Comparison of ENCODE assay signal across 1 cellular context in genomic region chrX:72381439-72382198, GRCh38.
A peak's percentile ranks its signal among the peaks of the same experiment; 100 is the strongest.
TF ChIP-seq lines count a peak whose summit lies in the region.

No MANE protein-coding gene starts in this region.

TF ChIP-seq in HepG2, 621 proteins besides CTCF, POLR2A, EP300 and RAD21 (continued from another document):
- TF ChIP-seq ZBTB43 (CRISPR knock-in tag; conservative IDR thresholded peaks at IDR 0.05) (peak; percentile 87), KMT2B (CRISPR knock-in tag; IDR thresholded peaks at IDR 0.05) (no peak), ELF3 (CRISPR knock-in tag; IDR thresholded peaks at IDR 0.05) (peak; percentile 40; the same call in 1 of the 2 replicates), MLLT10 (CRISPR knock-in tag; IDR thresholded peaks at IDR 0.05) (no peak), ZNF709 (CRISPR knock-in tag; IDR thresholded peaks at IDR 0.05) (no peak), NFYB (CRISPR knock-in tag; IDR thresholded peaks at IDR 0.05) (no peak), SYNCRIP (IDR thresholded peaks at IDR 0.05; ENCODE audit: insufficient read depth, low read depth, low read length) (no peak), REL (CRISPR knock-in tag; conservative IDR thresholded peaks at IDR 0.05) (no peak), NFATC3 (CRISPR knock-in tag; IDR thresholded peaks at IDR 0.05) (no peak), KAT8 (CRISPR knock-in tag; IDR thresholded peaks at IDR 0.05) (0 out of 2 replicates have a peak, but pooled peaks have one; percentile 18), MLX (CRISPR knock-in tag; IDR thresholded peaks at IDR 0.05) (0 out of 2 replicates have a peak, but pooled peaks have one; percentile 18), SAP130 (CRISPR knock-in tag; IDR thresholded peaks at IDR 0.05; ENCODE audit: low read depth) (0 out of 2 replicates have a peak, but pooled peaks have one; percentile 10), SRF (IDR thresholded peaks at IDR 0.05; ENCODE audit: low read depth, low read length) (no peak), ZNF292 (CRISPR knock-in tag; IDR thresholded peaks at IDR 0.05; ENCODE audit: borderline replicate concordance, low read depth) (0 out of 2 replicates have a peak, but pooled peaks have one; percentile 16), FOXJ3 (CRISPR knock-in tag; IDR thresholded peaks at IDR 0.05; ENCODE audit: borderline replicate concordance) (0 out of 2 replicates have a peak, but pooled peaks have one; percentile 23), SOX6 (IDR thresholded peaks at IDR 0.05) (no peak), SOX6 (CRISPR knock-in tag; IDR thresholded peaks at IDR 0.05) (peak; percentile 38; the same call in 1 of the 2 replicates), ARID5B (CRISPR knock-in tag; IDR thresholded peaks at IDR 0.05) (0 out of 2 replicates have a peak, but pooled peaks have one; percentile 16), MZF1 (CRISPR knock-in tag; IDR thresholded peaks at IDR 0.05; ENCODE audit: borderline replicate concordance) (no peak), SOX5 (CRISPR knock-in tag; IDR thresholded peaks at IDR 0.05; ENCODE audit: borderline replicate concordance) (peak; percentile 38; the same call in 1 of the 2 replicates)
- TF ChIP-seq, protein P1, sequence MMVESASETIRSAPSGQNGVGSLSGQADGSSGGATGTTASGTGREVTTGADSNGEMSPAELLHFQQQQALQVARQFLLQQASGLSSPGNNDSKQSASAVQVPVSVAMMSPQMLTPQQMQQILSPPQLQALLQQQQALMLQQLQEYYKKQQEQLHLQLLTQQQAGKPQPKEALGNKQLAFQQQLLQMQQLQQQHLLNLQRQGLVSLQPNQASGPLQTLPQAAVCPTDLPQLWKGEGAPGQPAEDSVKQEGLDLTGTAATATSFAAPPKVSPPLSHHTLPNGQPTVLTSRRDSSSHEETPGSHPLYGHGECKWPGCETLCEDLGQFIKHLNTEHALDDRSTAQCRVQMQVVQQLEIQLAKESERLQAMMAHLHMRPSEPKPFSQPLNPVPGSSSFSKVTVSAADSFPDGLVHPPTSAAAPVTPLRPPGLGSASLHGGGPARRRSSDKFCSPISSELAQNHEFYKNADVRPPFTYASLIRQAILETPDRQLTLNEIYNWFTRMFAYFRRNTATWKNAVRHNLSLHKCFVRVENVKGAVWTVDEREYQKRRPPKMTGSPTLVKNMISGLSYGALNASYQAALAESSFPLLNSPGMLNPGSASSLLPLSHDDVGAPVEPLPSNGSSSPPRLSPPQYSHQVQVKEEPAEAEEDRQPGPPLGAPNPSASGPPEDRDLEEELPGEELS (CRISPR knock-in tag; IDR thresholded peaks at IDR 0.05) = peak; percentile 50; the same call in 1 of the 2 replicates
- TF ChIP-seq, protein P2, sequence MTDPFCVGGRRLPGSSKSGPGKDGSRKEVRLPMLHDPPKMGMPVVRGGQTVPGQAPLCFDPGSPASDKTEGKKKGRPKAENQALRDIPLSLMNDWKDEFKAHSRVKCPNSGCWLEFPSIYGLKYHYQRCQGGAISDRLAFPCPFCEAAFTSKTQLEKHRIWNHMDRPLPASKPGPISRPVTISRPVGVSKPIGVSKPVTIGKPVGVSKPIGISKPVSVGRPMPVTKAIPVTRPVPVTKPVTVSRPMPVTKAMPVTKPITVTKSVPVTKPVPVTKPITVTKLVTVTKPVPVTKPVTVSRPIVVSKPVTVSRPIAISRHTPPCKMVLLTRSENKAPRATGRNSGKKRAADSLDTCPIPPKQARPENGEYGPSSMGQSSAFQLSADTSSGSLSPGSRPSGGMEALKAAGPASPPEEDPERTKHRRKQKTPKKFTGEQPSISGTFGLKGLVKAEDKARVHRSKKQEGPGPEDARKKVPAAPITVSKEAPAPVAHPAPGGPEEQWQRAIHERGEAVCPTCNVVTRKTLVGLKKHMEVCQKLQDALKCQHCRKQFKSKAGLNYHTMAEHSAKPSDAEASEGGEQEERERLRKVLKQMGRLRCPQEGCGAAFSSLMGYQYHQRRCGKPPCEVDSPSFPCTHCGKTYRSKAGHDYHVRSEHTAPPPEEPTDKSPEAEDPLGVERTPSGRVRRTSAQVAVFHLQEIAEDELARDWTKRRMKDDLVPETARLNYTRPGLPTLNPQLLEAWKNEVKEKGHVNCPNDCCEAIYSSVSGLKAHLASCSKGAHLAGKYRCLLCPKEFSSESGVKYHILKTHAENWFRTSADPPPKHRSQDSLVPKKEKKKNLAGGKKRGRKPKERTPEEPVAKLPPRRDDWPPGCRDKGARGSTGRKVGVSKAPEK (CRISPR knock-in tag; IDR thresholded peaks at IDR 0.05; ENCODE audit: borderline replicate concordance) = no peak
